Comparison of ENCODE assay signal across 19 cellular contexts in genomic region chr9:131807131-131807990, GRCh38.
DNase-seq lines count a peak whose midpoint lies in the region; ATAC-seq and TF ChIP-seq lines count a peak whose summit lies in the region.
"Had no signal": no experiment of that assay in that cellular context is flagged by ENCODE, and none has a peak within 500 bp of the region (broad histone marks: within the 10 kb centered on the region; RNA-seq: fewer than 3 reads in every experiment).

No MANE protein-coding gene starts in this region.

- H3K36me3 ChIP-seq in SK-N-SH (replicated peaks in 1 of 2; ENCODE audit: control insufficient read depth in 1 of 2, insufficient read depth in 2 of 2, low read length in 1 of 2) (no peaks in the 10 kb centered on the region), upper lobe of left lung (no peaks in the 10 kb centered on the region)
- H3K36me3 ChIP-seq: heart left ventricle, neutrophil had no signal

- H3K9ac ChIP-seq in SK-N-SH, result no peak overlapping the region

- H3K4me1 ChIP-seq in SK-N-SH (ENCODE audit: control insufficient read depth in 1 of 2, insufficient read depth in 2 of 2, low read depth in 1 of 2, low read length in 1 of 2) (peaks cover 0 to 9% of the 10 kb centered on the region in 2 experiments; a peak in 1 of 4 replicates), upper lobe of left lung (peaks cover 0 to 4% (median 0%) of the 10 kb centered on the region in 4 donors)

- no peaks in the 10 kb centered on the region for H3K36me3 Mint-ChIP-seq in brain
- H3K36me3 Mint-ChIP-seq: stimulated activated naive B cell treated with anti-CD40 and anti-IgM and Interleukin-4, amounts not matched to agents 10 μg/mL and 1 μg/mL and 100 μg/mL, for 72 hours had no signal

- peaks cover 9% of the 10 kb centered on the region; the same call in 1 of the 2 replicates for H3K27me3 ChIP-seq in SK-N-SH (ENCODE audit: insufficient read depth)
- H3K27me3 ChIP-seq in upper lobe of left lung, result no peaks in the 10 kb centered on the region

- CTCF ChIA-PET in SK-N-SH (lab: Yijun Ruan, JAX), result interaction anchor here (1.1 to 2.2 kb wide), 4 partner anchors 9 to 461 kb away, joined by 3 to 7 read pairs (median 6); no protein-coding TSS in a partner anchor

- peak overlapping the region in 3 of 5 experiments; percentile 47 to 92 (median 86) for H3K27ac Mint-ChIP-seq in brain
- H3K27ac Mint-ChIP-seq: activated CD4-positive, alpha-beta T cell treated with anti-CD3 and anti-CD28 coated beads, Interleukin-2, amount 10 ng/mL, durations not matched to agents 7 days and 5 days; CD4-positive, alpha-beta T cell; stimulated activated naive B cell treated with anti-CD40 and anti-IgM and Interleukin-4, amounts not matched to agents 10 μg/mL and 1 μg/mL and 100 μg/mL, for 72 hours had no signal

- H3K4me3 Mint-ChIP-seq in brain, result peak overlapping the region in 3 of 5 experiments; percentile 46 to 69 (median 54)
- H3K4me3 Mint-ChIP-seq: activated CD4-positive, alpha-beta T cell treated with anti-CD3 and anti-CD28 coated beads, Interleukin-2, amount 10 ng/mL, durations not matched to agents 7 days and 5 days; CD4-positive, alpha-beta T cell; stimulated activated naive B cell treated with anti-CD40 and anti-IgM and Interleukin-4, amounts not matched to agents 10 μg/mL and 1 μg/mL and 100 μg/mL, for 72 hours had no signal

- no peak for TF ChIP-seq POLR2A in upper lobe of left lung (IDR thresholded peaks at IDR 0.05)

- ATAC-seq in SK-N-SH treated with all-trans-retinoic acid at 6 μM for 48 hours (no peak), upper lobe of left lung (ENCODE audit: low FRiP score in 2 of 2) (no peak)
- ATAC-seq: heart left ventricle; left colon; right cardiac atrium; stimulated activated naive B cell treated with anti-CD40 and anti-IgM and Interleukin-4, amounts not matched to agents 10 μg/mL and 1 μg/mL and 100 μg/mL, for 72 hours had no signal

- H3K9me2 ChIP-seq in SK-N-SH, result no peaks in the 10 kb centered on the region

- H3K4me1 Mint-ChIP-seq in brain, result peaks cover 58% of the 10 kb centered on the region
- H3K4me1 Mint-ChIP-seq: activated CD4-positive, alpha-beta T cell treated with anti-CD3 and anti-CD28 coated beads, Interleukin-2, amount 10 ng/mL, durations not matched to agents 7 days and 5 days had no signal

- TF ChIP-seq CTCF in SK-N-SH (IDR thresholded peaks at IDR 0.05) (no peak), brain (conservative IDR thresholded peaks at IDR 0.05) (no peak), upper lobe of left lung (IDR thresholded peaks at IDR 0.05) (no peak)

- WGBS in SK-N-SH (ENCODE audit: low lambda C conversion rate), result 38% methylated on average over 17 of the region's 19 CpGs
- 11 to 14% methylated on average over 16 to 17 of the region's 19 CpGs for WGBS in upper lobe of left lung, 2 donors

- TF ChIP-seq EP300 in SK-N-SH (IDR thresholded peaks at IDR 0.05; ENCODE audit: borderline replicate concordance in 1 of 2, low read depth in 1 of 2, low read length in 1 of 2), result peak in 1 of 2 experiments; percentile 14; a peak in 1 of 4 replicates
- TF ChIP-seq EP300 in upper lobe of left lung (IDR thresholded peaks at IDR 0.05), result no peak

- H3F3A ChIP-seq in SK-N-SH (replicated peaks; ENCODE audit: insufficient read depth), result no peaks in the 10 kb centered on the region

- H2AFZ ChIP-seq in SK-N-SH (ENCODE audit: low read depth), result no peak overlapping the region

- H3K27ac ChIP-seq in SK-N-SH (ENCODE audit: low read depth in 2 of 2, low read length in 1 of 2) (no peak overlapping the region), upper lobe of left lung (no peak overlapping the region)
- H3K27ac ChIP-seq: heart left ventricle, neutrophil had no signal

- H3K4me3 ChIP-seq in SK-N-SH (ENCODE audit: low read depth in 2 of 2, low read length in 1 of 2) (no peak overlapping the region; a peak in 1 of 4 replicates), upper lobe of left lung (no peak overlapping the region)
- H3K4me3 ChIP-seq: heart left ventricle had no signal

- H4K20me1 ChIP-seq in SK-N-SH (ENCODE audit: insufficient read depth), result no peaks in the 10 kb centered on the region

- H3K9me3 ChIP-seq in SK-N-SH (no peaks in the 10 kb centered on the region), upper lobe of left lung (no peaks in the 10 kb centered on the region)
- H3K9me3 ChIP-seq: heart left ventricle, neutrophil had no signal

- no peak for TF ChIP-seq RAD21 in SK-N-SH (IDR thresholded peaks at IDR 0.05; ENCODE audit: low read length)

- peaks cover 0 to 10% (median 0%) of the 10 kb centered on the region in 5 experiments for H3K9me3 Mint-ChIP-seq in brain
- H3K9me3 Mint-ChIP-seq: activated CD4-positive, alpha-beta T cell treated with anti-CD3 and anti-CD28 coated beads, Interleukin-2, amount 10 ng/mL, durations not matched to agents 7 days and 5 days; CD4-positive, alpha-beta T cell; stimulated activated naive B cell treated with anti-CD40 and anti-IgM and Interleukin-4, amounts not matched to agents 10 μg/mL and 1 μg/mL and 100 μg/mL, for 72 hours had no signal

- POLR2A ChIA-PET in SK-N-SH (lab: Yijun Ruan, JAX), result no interaction called here

- no peak overlapping the region for H3K4me2 ChIP-seq in SK-N-SH

- H3K27me3 Mint-ChIP-seq in brain, result peaks cover 12% of the 10 kb centered on the region

- no peaks in the 10 kb centered on the region for H3K79me2 ChIP-seq in SK-N-SH (ENCODE audit: insufficient read depth)

- DNase-seq in SK-N-SH, result peak; percentile 77
- peak; percentile 82 for DNase-seq in iPS-NIHi7 (ENCODE audit: extremely low spot score)
- DNase-seq in NCI-H446 treated with DMSO at 0.1 percent for 48 hours (lab: John Stamatoyannopoulos, UW), result no peak
- DNase-seq in activated naive CD4-positive, alpha-beta T cell (lab: John Stamatoyannopoulos, UW), result no peak
- DNase-seq in upper lobe of left lung, result no peak
- DNase-seq in activated CD4-positive, CD25-positive, alpha-beta regulatory T cell treated with anti-CD3 and anti-CD28 coated beads, Interleukin-2, amount 50 U/mL, for 72 hours, result no peak
- DNase-seq: activated CD4-positive, alpha-beta T cell treated with anti-CD3 and anti-CD28 coated beads, Interleukin-2, amount 10 ng/mL, durations not matched to agents 7 days and 5 days; activated CD8-positive, alpha-beta memory T cell treated with anti-CD3 and anti-CD28 coated beads, Interleukin-2, amount 50 U/mL, for 48 hours; activated gamma-delta T cell treated with Interleukin-2 at 50 U/mL for 16 hours; CD4-positive, alpha-beta T cell; heart left ventricle; left colon; NCI-H2081 treated with DMSO at 0.1 percent for 48 hours; NCI-H774; right cardiac atrium; stimulated activated naive B cell treated with anti-CD40 and anti-IgM and Interleukin-4, amounts not matched to agents 10 μg/mL and 1 μg/mL and 100 μg/mL, for 72 hours had no signal

TF ChIP-seq in SK-N-SH, 30 proteins besides CTCF, POLR2A, EP300 and RAD21:
- no peak for TF ChIP-seq MEF2A (IDR thresholded peaks at IDR 0.05; ENCODE audit: borderline replicate concordance, low read depth)
- TF ChIP-seq FOXM1 (IDR thresholded peaks at IDR 0.05; ENCODE audit: low read depth), result no peak
- TF ChIP-seq MXI1 (IDR thresholded peaks at IDR 0.05; ENCODE audit: low read depth, low read length), result no peak
- no peak for TF ChIP-seq JUND (IDR thresholded peaks at IDR 0.05)
- no peak for TF ChIP-seq FOXJ3 (CRISPR knock-in tag; IDR thresholded peaks at IDR 0.05)
- TF ChIP-seq ELF1 (IDR thresholded peaks at IDR 0.05), result no peak
- TF ChIP-seq ZBTB33 (IDR thresholded peaks at IDR 0.05; ENCODE audit: borderline replicate concordance, low read depth), result no peak
- TF ChIP-seq GABPA (IDR thresholded peaks at IDR 0.05; ENCODE audit: low read depth), result no peak

TF ChIP-seq in SK-N-SH treated with all-trans-retinoic acid at 6 μM for 48 hours, 23 proteins besides CTCF, POLR2A, EP300 and RAD21 (continues in another document):
- no peak for TF ChIP-seq POU6F1 (CRISPR knock-in tag; IDR thresholded peaks at IDR 0.05; ENCODE audit: borderline replicate concordance, low read depth)
- TF ChIP-seq ZNF8 (CRISPR knock-in tag; IDR thresholded peaks at IDR 0.05), result no peak
- TF ChIP-seq ZNF70 (CRISPR knock-in tag; IDR thresholded peaks at IDR 0.05), result no peak
- no peak for TF ChIP-seq ESRRG (CRISPR knock-in tag; IDR thresholded peaks at IDR 0.05)
- no peak for TF ChIP-seq BACH2 (CRISPR knock-in tag; IDR thresholded peaks at IDR 0.05; ENCODE audit: borderline replicate concordance)
- TF ChIP-seq ZNF565 (CRISPR knock-in tag; conservative IDR thresholded peaks at IDR 0.05; ENCODE audit: low read depth), result no peak
- no peak for TF ChIP-seq TCF4 (CRISPR knock-in tag; IDR thresholded peaks at IDR 0.05; ENCODE audit: borderline replicate concordance)
- no peak for TF ChIP-seq OSR1 (CRISPR knock-in tag; IDR thresholded peaks at IDR 0.05)
- no peak for TF ChIP-seq ZFP3 (CRISPR knock-in tag; IDR thresholded peaks at IDR 0.05)
- no peak for TF ChIP-seq SNAI2 (CRISPR knock-in tag; IDR thresholded peaks at IDR 0.05)
- no peak for TF ChIP-seq ISL1 (CRISPR knock-in tag; IDR thresholded peaks at IDR 0.05)
- no peak for TF ChIP-seq TOX (CRISPR knock-in tag; IDR thresholded peaks at IDR 0.05; ENCODE audit: borderline replicate concordance)
- no peak for TF ChIP-seq CSDC2 (CRISPR knock-in tag; IDR thresholded peaks at IDR 0.05)
- no peak for TF ChIP-seq PPARA (CRISPR knock-in tag; IDR thresholded peaks at IDR 0.05; ENCODE audit: borderline replicate concordance)
- TF ChIP-seq ZFP30 (CRISPR knock-in tag; IDR thresholded peaks at IDR 0.05), result no peak
- TF ChIP-seq ARNTL (CRISPR knock-in tag; IDR thresholded peaks at IDR 0.05; ENCODE audit: borderline replicate concordance, low read depth), result no peak
- no peak for TF ChIP-seq GLIS3 (CRISPR knock-in tag; IDR thresholded peaks at IDR 0.05)
- TF ChIP-seq ZC3H10 (CRISPR knock-in tag; IDR thresholded peaks at IDR 0.05), result no peak

Comparison
In these comparisons a context has a peak if more than half of its experiments do, and no peak if none do; other contexts are left out.
1. DNase-seq: peak in SK-N-SH (single experiment) and iPS-NIHi7 (single experiment); none in NCI-H446 treated with DMSO at 0.1 percent for 48 hours (single experiment), activated naive CD4-positive, alpha-beta T cell (0 of 4), upper lobe of left lung (0 of 2) and activated CD4-positive, CD25-positive, alpha-beta regulatory T cell treated with anti-CD3 and anti-CD28 coated beads, Interleukin-2, amount 50 U/mL, for 72 hours (single experiment).